In the genomic region with DNA sequence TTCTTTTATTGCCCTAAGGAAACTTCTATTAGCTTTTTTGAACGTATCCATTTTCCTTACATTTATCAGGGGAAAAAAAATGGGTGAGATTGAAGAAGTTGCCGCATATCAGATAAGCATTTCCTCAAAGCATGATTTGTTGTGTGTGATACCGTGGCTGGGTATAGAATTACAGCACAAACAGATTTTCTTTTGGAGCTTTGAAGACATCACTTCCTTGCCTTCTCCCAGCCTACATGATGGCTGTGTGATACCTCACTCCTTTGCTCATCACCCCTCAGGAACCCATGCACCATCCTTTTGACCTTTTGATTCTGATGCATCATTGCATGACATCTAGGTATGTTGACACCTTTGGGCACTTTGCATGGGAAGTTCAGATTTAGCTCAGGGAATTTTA, we compare ENCODE assay signal across 10 cellular contexts.
"Had no signal": no experiment of that assay in that cellular context is flagged by ENCODE, and none has a peak within 500 bp of the region (broad histone marks: within the 10 kb centered on the region; RNA-seq: fewer than 3 reads in every experiment).

No MANE protein-coding gene starts in this region.

- FAIRE-seq: H1, H54 had no signal

- DNase-seq: GM23248, GOT3, H7, H9, HCEC 1CT, HFFc6 had no signal

- H3K27ac ChIP-seq: GM23248 had no signal

- H2AFZ ChIP-seq: GM23248 had no signal

- H3K4me3 Mint-ChIP-seq: H9, HFFc6 had no signal

- H3K9ac ChIP-seq: GM23248 had no signal

- H3K36me3 ChIP-seq: HAP-1 had no signal

- H3K9me3 ChIP-seq: HAP-1 had no signal

- ATAC-seq: HCT116 had no signal

- H3K4me1 ChIP-seq: HAP-1 had no signal

- H3K4me3 ChIP-seq: GM23248, HAP-1 had no signal

- H3K27ac Mint-ChIP-seq: H9, HFFc6 had no signal
